16 cellular contexts compared by ENCODE assay signal in genomic region chr11:44674809-44675208, GRCh38.
"Had no signal": no experiment of that assay in that cellular context is flagged by ENCODE, and none has a peak within 500 bp of the region (broad histone marks: within the 10 kb centered on the region; RNA-seq: fewer than 3 reads in every experiment).

No MANE protein-coding gene starts in this region.

- DNase-seq: foreskin melanocyte; head of caudate nucleus; hippocampal formation; naive thymus-derived CD4-positive, alpha-beta T cell; posterior cingulate gyrus; spleen; stimulated activated CD4-positive, alpha-beta T cell treated with anti-CD3 and anti-CD28 coated beads, Interleukin-15, amount 100 ng/mL, for 24 hours; stimulated activated CD4-positive, alpha-beta T cell treated with anti-CD3 and anti-CD28 coated beads, Interleukin-1b, Interleukin-23, amount 100 ng/mL, for 48 hours; stimulated activated CD4-positive, alpha-beta T cell treated with anti-CD3 and anti-CD28 coated beads, Interleukin-4, amount 100 ng/mL, for 24 hours; stimulated activated naive CD4-positive, alpha-beta T cell; thyroid gland had no signal

- H3K27me3 ChIP-seq: neutrophil, spleen, suprapubic skin, thyroid gland had no signal

- H3K4me3 ChIP-seq: spleen, suprapubic skin, thyroid gland had no signal

- ATAC-seq: naive thymus-derived CD4-positive, alpha-beta T cell; sciatic nerve had no signal

- H3K27ac Mint-ChIP-seq: dendritic cell treated with granulocyte-macrophage colony-stimulating factor and Interleukin-4, amounts not matched to agents 40 ng/mL and 50 ng/mL, for 4 days; type B pancreatic cell had no signal

- H3K27ac ChIP-seq: neutrophil, spleen, suprapubic skin, thyroid gland had no signal

- H3K9me3 ChIP-seq: neutrophil, suprapubic skin, thyroid gland had no signal

- H3K9me3 Mint-ChIP-seq: dendritic cell treated with granulocyte-macrophage colony-stimulating factor and Interleukin-4, amounts not matched to agents 40 ng/mL and 50 ng/mL, for 4 days had no signal

- H3K36me3 Mint-ChIP-seq: type B pancreatic cell had no signal

- H3K36me3 ChIP-seq: neutrophil, spleen, suprapubic skin, thyroid gland had no signal

- H3K27me3 Mint-ChIP-seq: dendritic cell treated with granulocyte-macrophage colony-stimulating factor and Interleukin-4, amounts not matched to agents 40 ng/mL and 50 ng/mL, for 4 days had no signal

- H3K4me1 ChIP-seq: spleen, suprapubic skin had no signal

- H3K4me3 Mint-ChIP-seq: dendritic cell treated with granulocyte-macrophage colony-stimulating factor and Interleukin-4, amounts not matched to agents 40 ng/mL and 50 ng/mL, for 4 days; type B pancreatic cell had no signal
